Comparison of ENCODE assay signal across 13 cellular contexts in the genomic region with DNA sequence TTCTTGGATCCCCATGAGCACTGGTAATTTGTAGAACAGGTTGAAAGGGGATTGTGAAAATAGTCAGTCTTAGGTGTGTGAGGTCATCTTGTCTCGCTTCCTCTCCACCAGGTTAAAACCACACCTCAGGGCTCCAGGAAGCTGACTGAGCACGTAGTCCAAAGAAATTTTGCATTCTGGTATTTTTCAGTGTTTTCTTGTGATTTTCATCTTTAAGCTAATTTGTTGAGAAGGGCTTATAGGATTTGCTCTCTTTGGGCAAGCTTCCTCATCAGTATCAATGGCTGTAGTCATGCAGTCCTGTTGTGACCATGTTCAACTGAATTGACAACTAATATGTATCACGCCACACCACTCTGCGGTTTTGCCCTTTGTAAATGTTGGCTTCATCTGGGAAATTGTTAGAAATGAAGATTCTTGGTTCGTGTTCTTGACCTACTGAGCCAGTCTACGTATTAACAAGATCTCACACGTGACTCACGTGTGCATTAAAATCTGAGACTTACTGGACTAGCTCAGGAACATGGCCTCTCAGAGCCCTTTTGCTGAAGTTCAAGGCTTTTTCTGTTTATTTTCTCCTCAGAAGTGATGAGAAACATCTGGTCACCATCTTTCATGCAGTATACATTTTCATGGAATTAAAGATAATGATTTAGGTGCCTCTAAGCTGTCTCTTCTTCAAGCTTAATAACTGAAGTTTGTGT. TPM values are rescaled to one million over a fixed set of nuclear protein-coding genes. Genes with fewer than 3 reads are reported as not detected.
DNase-seq lines count a peak whose midpoint lies in the region; ATAC-seq and TF ChIP-seq lines count a peak whose summit lies in the region.
"Had no signal": no experiment of that assay in that cellular context is flagged by ENCODE, and none has a peak within 500 bp of the region (broad histone marks: within the 10 kb centered on the region; RNA-seq: fewer than 3 reads in every experiment).

No MANE protein-coding gene starts in this region.

- peaks cover 29% of the 10 kb centered on the region for H3K79me2 ChIP-seq in mesendoderm (ENCODE audit: control insufficient read depth, insufficient read depth, low read length)

- H2AK5ac ChIP-seq in mesendoderm (ENCODE audit: low read length) = no peak overlapping the region

- H4K5ac ChIP-seq in mesendoderm (ENCODE audit: low read length) = no peak overlapping the region

- H3K18ac ChIP-seq in mesendoderm (ENCODE audit: low read length) = no peak overlapping the region

- no peak overlapping the region for H3K23ac ChIP-seq in mesendoderm (ENCODE audit: low read length)

- no peak overlapping the region for H4K8ac ChIP-seq in mesendoderm (ENCODE audit: low read depth, low read length)

- TF ChIP-seq CTCF in epithelial cell of esophagus (IDR thresholded peaks at IDR 0.05; ENCODE audit: insufficient read depth, low read depth, low read length, missing control alignments) = no peak

- no peak overlapping the region for H3K4ac ChIP-seq in mesendoderm (ENCODE audit: low read depth, low read length)

- no peak overlapping the region for H2BK120ac ChIP-seq in mesendoderm (ENCODE audit: low read depth, low read length)

- H3K79me1 ChIP-seq in mesendoderm (ENCODE audit: low read length) = peaks cover 19% of the 10 kb centered on the region

- H2BK15ac ChIP-seq in mesendoderm (replicated peaks; ENCODE audit: low read depth) = no peak overlapping the region

- H3K9ac ChIP-seq in mesendoderm (ENCODE audit: low read length) = no peak overlapping the region

- H3K4me2 ChIP-seq in mesendoderm (ENCODE audit: low read length) = no peak overlapping the region

- H3K4me1 ChIP-seq in mesendoderm (ENCODE audit: control insufficient read depth, low read depth, low read length) = peaks cover 7% of the 10 kb centered on the region

- no peaks in the 10 kb centered on the region for H3K36me3 ChIP-seq in mesendoderm (ENCODE audit: control insufficient read depth, insufficient read depth, low read length)

- no peak overlapping the region for H3K27ac ChIP-seq in mesendoderm (ENCODE audit: low read depth, low read length)
- H3K27ac ChIP-seq: psoas muscle had no signal

- peak; percentile 88 for ATAC-seq in GM18505 (IDR thresholded peaks at IDR 0.05; ENCODE audit: unreplicated experiment)
- ATAC-seq in GM21526 (IDR thresholded peaks at IDR 0.05; ENCODE audit: low FRiP score, unreplicated experiment) = peak; percentile 91
- peak; percentile 92 for ATAC-seq in HG03103 (IDR thresholded peaks at IDR 0.05; ENCODE audit: low read depth, unreplicated experiment)
- ATAC-seq: psoas muscle, T-cell had no signal

- no peaks in the 10 kb centered on the region for H3K27me3 ChIP-seq in mesendoderm (ENCODE audit: insufficient read depth, low read length, poor library complexity)

- no peak overlapping the region for H3K4me3 ChIP-seq in epithelial cell of esophagus (ENCODE audit: low read length)
- H3K4me3 ChIP-seq in mesendoderm (ENCODE audit: low read length) = no peak overlapping the region
- H3K4me3 ChIP-seq: psoas muscle had no signal

- WGBS in mesendoderm (ENCODE audit: extremely low coverage, insufficient coverage, low lambda C conversion rate) = no CpG with 5 or more reads among the region's 8 CpGs

- DNase-seq in epithelial cell of esophagus (ENCODE audit: low read depth) (peak; percentile 64), NCI-H2171 treated with DMSO at 0.1 percent for 48 hours (lab: John Stamatoyannopoulos, UW) (no peak), mesendoderm (no peak), NCI-H510A treated with DMSO at 0.1 percent for 48 hours (lab: John Stamatoyannopoulos, UW) (no peak)
- DNase-seq in activated CD4-positive, alpha-beta T cell treated with anti-CD3 and anti-CD28 coated beads for 4 hours = no peak
- DNase-seq: activated naive CD4-positive, alpha-beta T cell treated with anti-CD3 and anti-CD28 coated beads, Interleukin-2, amount 50 U/mL, for 16 hours; mammary epithelial cell; psoas muscle; stimulated activated CD4-positive, alpha-beta T cell treated with anti-CD3 and anti-CD28 coated beads, Interleukin-4, amount 100 ng/mL, for 24 hours; T-cell had no signal

- H2BK5ac ChIP-seq in mesendoderm (ENCODE audit: low read length) = no peak overlapping the region

- TF ChIP-seq POLR2A in GM18505 (IDR thresholded peaks at IDR 0.05; ENCODE audit: borderline replicate concordance, extremely low read depth, insufficient read depth, insufficient read length) = no peak

- no peak overlapping the region for H3K56ac ChIP-seq in mesendoderm (ENCODE audit: low read length)

RNA-seq across cellular contexts. Expression of gene FMNL2, which starts 32.7 kb away (rescaled TPM):
- 23.6 TPM for polyA plus RNA-seq in mesendoderm (2013, experiment 1 of 2)
- 23.3 TPM for polyA plus RNA-seq in mesendoderm (2013, experiment 2 of 2)
